In the genomic region with DNA sequence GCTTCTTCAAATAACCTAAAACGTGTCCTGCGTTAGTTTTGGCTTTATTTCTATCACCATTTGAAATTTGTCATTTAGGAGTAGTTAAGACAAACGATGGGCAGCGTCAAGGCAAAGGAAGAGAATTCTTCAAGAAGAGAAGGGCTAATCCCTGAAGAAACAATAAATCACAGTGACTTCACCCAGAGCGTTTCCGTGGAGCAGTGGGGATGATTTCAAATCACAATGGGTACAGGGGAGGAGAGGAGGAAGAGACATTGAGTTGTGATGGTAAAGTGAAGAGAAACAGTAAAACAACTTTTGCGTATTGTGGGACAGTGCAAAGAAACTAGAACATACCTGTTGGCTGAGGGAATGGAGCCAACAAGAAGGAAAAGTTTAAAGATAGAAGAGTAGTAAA, we compare ENCODE assay signal across 1 cellular context.
TF ChIP-seq lines count a peak whose summit lies in the region.

No MANE protein-coding gene starts in this region.

TF ChIP-seq in H1, 55 proteins besides CTCF, POLR2A, EP300 and RAD21:
- TF ChIP-seq EGR1 (IDR thresholded peaks at IDR 0.05; ENCODE audit: borderline replicate concordance, low read depth, low read length) (no peak), RFX5 (IDR thresholded peaks at IDR 0.05; ENCODE audit: borderline replicate concordance, low read depth, low read length) (no peak), TAF7 (optimal IDR thresholded peaks at IDR 0.05; ENCODE audit: borderline replicate concordance, low read depth, low read length) (no peak), USF2 (IDR thresholded peaks at IDR 0.05; ENCODE audit: low read length) (no peak), POLR2AphosphoS5 (IDR thresholded peaks at IDR 0.05; ENCODE audit: low read depth, low read length) (no peak), GABPA (IDR thresholded peaks at IDR 0.05; ENCODE audit: borderline replicate concordance, insufficient read depth, low read length) (no peak), CBX8 (IDR thresholded peaks at IDR 0.05; ENCODE audit: borderline replicate concordance, low read depth, low read length) (no peak), SP4 (IDR thresholded peaks at IDR 0.05; ENCODE audit: low read length) (no peak)
